8 cellular contexts compared by ENCODE assay signal in genomic region chr14:54488318-54488645, GRCh38.
DNase-seq lines count a peak whose midpoint lies in the region; ATAC-seq and TF ChIP-seq lines count a peak whose summit lies in the region.

No MANE protein-coding gene starts in this region.

- no peaks in the 10 kb centered on the region for H3K36me3 ChIP-seq in endocrine pancreas (ENCODE audit: control insufficient read depth, insufficient read depth, low read length)
- H3K36me3 ChIP-seq in neutrophil, result peaks cover 2% of the 10 kb centered on the region

- H3K27ac ChIP-seq in RWPE1, result peak overlapping the region; percentile 99
- peak overlapping the region; percentile 92 for H3K27ac ChIP-seq in neutrophil

- DNase-seq in activated T-cell treated with anti-CD3 and anti-CD28 coated beads for 4 hours (peak; percentile 14), RWPE1 (ENCODE audit: low spot score) (peak; percentile 35), GM03348 (ENCODE audit: low spot score) (no peak), NOMO-1 treated with dmso at 0.1 percent for 144 hours (lab: John Stamatoyannopoulos, UW; ENCODE audit: unreplicated experiment) (no peak)
- DNase-seq in activated T-cell treated with anti-CD3 and anti-CD28 coated beads, Interleukin-2, amount 50 U/mL, for 48 hours, result no peak

- no peaks in the 10 kb centered on the region for H3K27me3 ChIP-seq in endocrine pancreas (ENCODE audit: control insufficient read depth, insufficient read depth, low read length)
- no peaks in the 10 kb centered on the region for H3K27me3 ChIP-seq in neutrophil

- H3K9ac ChIP-seq in endocrine pancreas (ENCODE audit: control insufficient read depth, insufficient read depth, low read length), result peak overlapping the region; percentile 79

- CTCF ChIA-PET in RWPE1 (lab: Yijun Ruan, JAX), result interaction anchor here (0.6 kb wide), 1 partner anchor 22 kb away, joined by 3 read pairs; no protein-coding TSS in a partner anchor

- no peaks in the 10 kb centered on the region for H3K4me1 ChIP-seq in endocrine pancreas (ENCODE audit: control insufficient read depth, insufficient read depth, low read length)
- H3K4me1 ChIP-seq in neutrophil (ENCODE audit: control insufficient read depth in 1 of 2, insufficient read depth in 1 of 2, low read depth in 1 of 2, low read length in 1 of 2), result peaks cover 20 to 30% of the 10 kb centered on the region in 2 experiments

- POLR2A ChIA-PET in RWPE1 (lab: Yijun Ruan, JAX; ENCODE audit: low non-redundant PET), result interaction anchor here (0.6 to 1.0 kb wide), 3 partner anchors 21 to 42 kb away, joined by 3 to 4 read pairs (median 3); partner anchors contain the start of gene CGRRF1

- H3K4me3 ChIP-seq in endocrine pancreas (ENCODE audit: control insufficient read depth, insufficient read depth, low read length), result peak overlapping the region; percentile 76
- H3K4me3 ChIP-seq in neutrophil (ENCODE audit: low read depth in 1 of 2, low read length in 1 of 2), result peak overlapping the region; percentile 71 to 87

- no peaks in the 10 kb centered on the region for H3K9me3 ChIP-seq in endocrine pancreas (ENCODE audit: control insufficient read depth, low read length)
- H3K9me3 ChIP-seq in neutrophil, result no peaks in the 10 kb centered on the region

- TF ChIP-seq CTCF in RWPE1 (conservative IDR thresholded peaks at IDR 0.05; ENCODE audit: low read depth) (no peak), neutrophil (IDR thresholded peaks at IDR 0.05) (no peak)

- ATAC-seq in HG02870 (IDR thresholded peaks at IDR 0.05; ENCODE audit: unreplicated experiment), result no peak

Comparison
In these comparisons a context has a peak if more than half of its experiments do, and no peak if none do; other contexts are left out.
1. DNase-seq: peak in activated T-cell treated with anti-CD3 and anti-CD28 coated beads for 4 hours (single experiment) and RWPE1 (single experiment); none in activated T-cell treated with anti-CD3 and anti-CD28 coated beads, Interleukin-2, amount 50 U/mL, for 48 hours (0 of 2), GM03348 (single experiment) and NOMO-1 treated with dmso at 0.1 percent for 144 hours (single experiment).